Comparison of ENCODE assay signal across 20 cellular contexts in the genomic region with DNA sequence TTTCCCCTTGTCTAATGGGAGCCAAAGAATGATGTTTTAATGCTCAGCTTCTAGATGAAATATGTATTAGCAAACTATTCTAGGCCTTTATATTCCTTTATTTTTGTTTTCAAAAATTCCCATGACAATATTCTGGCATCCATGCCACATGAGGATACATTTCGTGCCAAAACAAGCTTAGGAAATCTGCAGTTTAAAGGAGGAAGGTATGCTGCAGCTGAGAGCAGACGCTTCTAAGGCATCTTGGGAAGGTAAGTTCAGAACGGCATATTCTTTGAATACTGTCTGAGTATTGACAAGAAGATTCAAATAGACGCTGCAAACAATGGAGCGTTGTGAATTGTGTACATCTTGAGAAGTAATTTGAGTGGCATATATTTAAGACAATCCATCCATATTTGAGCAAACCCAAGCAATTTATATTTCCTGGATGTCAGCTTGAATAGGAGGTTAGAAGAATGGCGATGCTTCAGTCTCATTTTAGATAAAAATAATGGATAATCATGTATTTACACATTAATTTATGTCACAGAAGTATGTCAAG.
DNase-seq lines count a peak whose midpoint lies in the region; ATAC-seq, FAIRE-seq and TF ChIP-seq lines count a peak whose summit lies in the region.
"Had no signal": no experiment of that assay in that cellular context is flagged by ENCODE, and none has a peak within 500 bp of the region (broad histone marks: within the 10 kb centered on the region; RNA-seq: fewer than 3 reads in every experiment).

No MANE protein-coding gene starts in this region.

- ATAC-seq in heart left ventricle (no peak), Right ventricle myocardium superior (ENCODE audit: poor library complexity) (no peak), left lobe of liver (no peak)
- ATAC-seq: naive thymus-derived CD8-positive, alpha-beta T cell; Panc1 had no signal

- H3K36me3 Mint-ChIP-seq in activated T-helper 2 cell treated with anti-CD3 and anti-CD28 coated beads, Interferon-gamma antibody, Interleukin-2, Interleukin-4, amounts not matched to agents 10 μg/mL and 5 μg/mL and 100 μg/mL, durations not matched to agents 14 hours and 24 hours and 36 hours (ENCODE audit: low read depth): no peaks in the 10 kb centered on the region
- H3K36me3 Mint-ChIP-seq: CD4-positive, CD25-positive, alpha-beta regulatory T cell had no signal

- H3K4me3 ChIP-seq in heart left ventricle (peak overlapping the region in 5 of 12 donors; percentile 19 to 34 (median 20)), keratinocyte (ENCODE audit: control insufficient read depth in 2 of 3, extremely low read depth in 1 of 3, insufficient read depth in 2 of 3, low read depth in 1 of 3, low read length in 3 of 3) (no peak overlapping the region), subcutaneous abdominal adipose tissue (ENCODE audit: low read depth in 1 of 5, low read length in 5 of 5) (peak overlapping the region in 4 of 5 donors; percentile 2 to 47 (median 15)), brain microvascular endothelial cell (ENCODE audit: low read depth, low read length) (no peak overlapping the region)
- H3K4me3 ChIP-seq: esophagus squamous epithelium had no signal

- no peak for TF ChIP-seq CTCF in heart left ventricle (IDR thresholded peaks at IDR 0.05)
- TF ChIP-seq CTCF in keratinocyte (optimal IDR thresholded peaks at IDR 0.05 in 1 of 3, IDR thresholded peaks at IDR 0.05 in 1 of 3, conservative IDR thresholded peaks at IDR 0.05 in 1 of 3; ENCODE audit: extremely low read depth in 1 of 3, insufficient read depth in 2 of 3, low read length in 3 of 3): no peak
- no peak for TF ChIP-seq CTCF in brain microvascular endothelial cell (IDR thresholded peaks at IDR 0.05; ENCODE audit: low read depth, low read length, missing control alignments)

- dilution Hi-C loops in keratinocyte (cut with MboI; ENCODE audit: extremely low pct_ligation_motif_present, low sequenced_read_pairs): no loop called here

- H3K9me1 ChIP-seq in keratinocyte (ENCODE audit: control insufficient read depth, extremely low read depth, insufficient read depth, low read length): no peaks in the 10 kb centered on the region

- no peak overlapping the region for H3K4me3 Mint-ChIP-seq in activated T-helper 2 cell treated with anti-CD3 and anti-CD28 coated beads, Interferon-gamma antibody, Interleukin-2, Interleukin-4, amounts not matched to agents 10 μg/mL and 5 μg/mL and 100 μg/mL, durations not matched to agents 14 hours and 24 hours and 36 hours (ENCODE audit: low read depth)
- H3K4me3 Mint-ChIP-seq: CD4-positive, CD25-positive, alpha-beta regulatory T cell had no signal

- H3K9me3 ChIP-seq in heart left ventricle (peaks cover 0 to 6% (median 0%) of the 10 kb centered on the region in 12 donors), keratinocyte (ENCODE audit: control insufficient read depth, low read depth, low read length) (no peaks in the 10 kb centered on the region), subcutaneous abdominal adipose tissue (ENCODE audit: control insufficient read depth in 5 of 5, low read length in 5 of 5) (peaks cover 0 to 5% (median 0%) of the 10 kb centered on the region in 5 donors)
- H3K9me3 ChIP-seq: esophagus squamous epithelium had no signal

- H3K27ac ChIP-seq in heart left ventricle (peak overlapping the region in 8 of 12 donors; percentile 2 to 81 (median 44)), keratinocyte (ENCODE audit: control insufficient read depth, insufficient read depth, low read length) (no peak overlapping the region), subcutaneous abdominal adipose tissue (ENCODE audit: low read depth, low read length) (peak overlapping the region; percentile 93), brain microvascular endothelial cell (no peak overlapping the region)

- H3K79me2 ChIP-seq in keratinocyte (ENCODE audit: control insufficient read depth, insufficient read depth, low read length): no peaks in the 10 kb centered on the region

- DNase-seq in heart left ventricle: no peak
- DNase-seq in Right ventricle myocardium superior: no peak
- no peak for DNase-seq in activated T-helper 2 cell treated with anti-CD3 and anti-CD28 coated beads, Interferon-gamma antibody, Interleukin-2, Interleukin-4, amounts not matched to agents 10 μg/mL and 5 μg/mL and 100 μg/mL, durations not matched to agents 14 hours and 24 hours and 36 hours (ENCODE audit: low spot score)
- no peak for DNase-seq in keratinocyte (ENCODE audit: low read depth, low spot score)
- DNase-seq in left lobe of liver (ENCODE audit: low spot score): no peak
- DNase-seq in activated CD4-positive, CD25-positive, alpha-beta regulatory T cell treated with anti-CD3 and anti-CD28 coated beads, Interleukin-2, amount 50 U/mL, for 72 hours: no peak
- DNase-seq in brain microvascular endothelial cell: no peak
- DNase-seq: activated CD4-positive, alpha-beta T cell treated with anti-CD3 and anti-CD28 coated beads, Interleukin-2, amount 10 ng/mL, durations not matched to agents 7 days and 5 days; CD4-positive, CD25-positive, alpha-beta regulatory T cell; DMS53; esophagus squamous epithelium; head of caudate nucleus; Karpas-422; mesenchymal stem cell; naive thymus-derived CD8-positive, alpha-beta T cell; NCI-H82; stimulated activated CD4-positive, alpha-beta T cell treated with anti-CD3 and anti-CD28 coated beads, Interleukin-12 subunit alpha, Interleukin-12 subunit beta, amount 100 ng/mL, for 4 hours had no signal

- no peaks in the 10 kb centered on the region for H3K36me3 ChIP-seq in heart left ventricle
- no peaks in the 10 kb centered on the region for H3K36me3 ChIP-seq in keratinocyte (ENCODE audit: control insufficient read depth in 2 of 2, extremely low read depth in 1 of 2, insufficient read depth in 2 of 2, low read length in 2 of 2)
- no peaks in the 10 kb centered on the region for H3K36me3 ChIP-seq in subcutaneous abdominal adipose tissue (ENCODE audit: control insufficient read depth in 5 of 5, insufficient read depth in 5 of 5, low read length in 5 of 5)
- H3K36me3 ChIP-seq in brain microvascular endothelial cell (replicated peaks): no peaks in the 10 kb centered on the region
- H3K36me3 ChIP-seq: esophagus squamous epithelium, tibial nerve had no signal

- H3K9ac ChIP-seq in keratinocyte (ENCODE audit: control insufficient read depth, extremely low read depth, insufficient read depth, low read length): no peak overlapping the region
- peak overlapping the region in 4 of 5 donors; percentile 4 to 43 (median 24) for H3K9ac ChIP-seq in subcutaneous abdominal adipose tissue (ENCODE audit: low read length in 5 of 5)

- intact Hi-C loops in heart left ventricle (cut with DNase I): no loop called here
- intact Hi-C loops in Right ventricle myocardium superior (cut with DNase I): no loop called here
- intact Hi-C loops in activated T-helper 2 cell treated with anti-CD3 and anti-CD28 coated beads, Interferon-gamma antibody, Interleukin-2, Interleukin-4, amounts not matched to agents 10 μg/mL and 5 μg/mL and 100 μg/mL, durations not matched to agents 14 hours and 24 hours and 36 hours (cut with micrococcal nuclease): no loop called here

- H3K27me3 ChIP-seq in heart left ventricle (no peaks in the 10 kb centered on the region), keratinocyte (ENCODE audit: control insufficient read depth, extremely low read depth, insufficient read depth, low read length) (no peaks in the 10 kb centered on the region), subcutaneous abdominal adipose tissue (ENCODE audit: control insufficient read depth in 5 of 5, insufficient read depth in 4 of 5, low read length in 5 of 5) (no peaks in the 10 kb centered on the region), brain microvascular endothelial cell (replicated peaks) (no peaks in the 10 kb centered on the region)
- H3K27me3 ChIP-seq: esophagus squamous epithelium, tibial nerve had no signal

- peaks cover 15% of the 10 kb centered on the region for H3K4me1 Mint-ChIP-seq in activated T-helper 2 cell treated with anti-CD3 and anti-CD28 coated beads, Interferon-gamma antibody, Interleukin-2, Interleukin-4, amounts not matched to agents 10 μg/mL and 5 μg/mL and 100 μg/mL, durations not matched to agents 14 hours and 24 hours and 36 hours (ENCODE audit: low read depth)

- H3K4me1 ChIP-seq in heart left ventricle (peaks cover 0 to 27% (median 4%) of the 10 kb centered on the region in 12 donors), keratinocyte (ENCODE audit: control insufficient read depth, extremely low read depth, insufficient read depth, low read length) (no peaks in the 10 kb centered on the region), subcutaneous abdominal adipose tissue (ENCODE audit: control insufficient read depth in 5 of 5, insufficient read depth in 5 of 5, low read length in 5 of 5) (peaks cover 0 to 20% (median 20%) of the 10 kb centered on the region in 5 donors)

- FAIRE-seq in keratinocyte (lab: Jason Lieb, UNC): no peak

- peak overlapping the region; percentile 58 for H3K27ac Mint-ChIP-seq in activated T-helper 2 cell treated with anti-CD3 and anti-CD28 coated beads, Interferon-gamma antibody, Interleukin-2, Interleukin-4, amounts not matched to agents 10 μg/mL and 5 μg/mL and 100 μg/mL, durations not matched to agents 14 hours and 24 hours and 36 hours

- 55 to 61% (median 56%) methylated on average over 6 of the region's 6 CpGs for WGBS in heart left ventricle, 4 donors

- no peaks in the 10 kb centered on the region for H3K27me3 Mint-ChIP-seq in activated T-helper 2 cell treated with anti-CD3 and anti-CD28 coated beads, Interferon-gamma antibody, Interleukin-2, Interleukin-4, amounts not matched to agents 10 μg/mL and 5 μg/mL and 100 μg/mL, durations not matched to agents 14 hours and 24 hours and 36 hours (ENCODE audit: low read depth)
- H3K27me3 Mint-ChIP-seq: activated CD4-positive, alpha-beta T cell treated with anti-CD3 and anti-CD28 coated beads, Interleukin-2, amount 10 ng/mL, durations not matched to agents 7 days and 5 days had no signal

- no peak overlapping the region for H3K4me2 ChIP-seq in keratinocyte (ENCODE audit: control insufficient read depth, extremely low read depth, insufficient read depth, low read depth, low read length)

- no peaks in the 10 kb centered on the region for H3K9me3 Mint-ChIP-seq in activated T-helper 2 cell treated with anti-CD3 and anti-CD28 coated beads, Interferon-gamma antibody, Interleukin-2, Interleukin-4, amounts not matched to agents 10 μg/mL and 5 μg/mL and 100 μg/mL, durations not matched to agents 14 hours and 24 hours and 36 hours

- in situ Hi-C loops in brain microvascular endothelial cell (cut with HindIII; ENCODE audit: low pct_ligation_motif_present, low sequenced_read_pairs): no loop called here

- H2AFZ ChIP-seq in keratinocyte (ENCODE audit: control insufficient read depth, low read length): peak overlapping the region; percentile 70

- TF ChIP-seq POLR2A in heart left ventricle (IDR thresholded peaks at IDR 0.05): no peak

- no peaks in the 10 kb centered on the region for H4K20me1 ChIP-seq in keratinocyte (ENCODE audit: control insufficient read depth, extremely low read depth, insufficient read depth, low read length)

Comparison
In these comparisons a context has a peak if more than half of its experiments do, and no peak if none do; other contexts are left out.
1. H3K27ac ChIP-seq: peak in heart left ventricle (8 of 12) and subcutaneous abdominal adipose tissue (single experiment); none in keratinocyte (single experiment) and brain microvascular endothelial cell (single experiment).
2. H3K4me3 ChIP-seq: peak in subcutaneous abdominal adipose tissue (4 of 5); none in keratinocyte (0 of 3) and brain microvascular endothelial cell (single experiment).